In genomic region chr5:171840701-171841522, GRCh38 we compare ENCODE assay signal across 22 cellular contexts. TPM values are rescaled to one million over a fixed set of nuclear protein-coding genes. Genes with fewer than 3 reads are reported as not detected.
A peak's percentile ranks its signal among the peaks of the same experiment; 100 is the strongest.
DNase-seq lines count a peak whose midpoint lies in the region; ATAC-seq lines count a peak whose summit lies in the region.
"Had no signal": no experiment of that assay in that cellular context is flagged by ENCODE, and none has a peak within 500 bp of the region (broad histone marks: within the 10 kb centered on the region; RNA-seq: fewer than 3 reads in every experiment).

No MANE protein-coding gene starts in this region.

- WGBS in neuronal stem cell (ENCODE audit: extremely low coverage in 2 of 2, insufficient read length in 2 of 2, insufficient replicate concordance in 1 of 2), 2 donors, result no CpG with 5 or more reads among the region's 16 CpGs

- no peak overlapping the region for H3K4ac ChIP-seq in neuronal stem cell (ENCODE audit: low read length)

- no peaks in the 10 kb centered on the region for H3K36me3 ChIP-seq in neuronal stem cell (replicated peaks in 1 of 2; ENCODE audit: control insufficient read depth in 2 of 2, insufficient read depth in 2 of 2, low read length in 2 of 2)
- H3K36me3 ChIP-seq: heart right ventricle had no signal

- peak overlapping the region; percentile 1 for H2BK12ac ChIP-seq in neuronal stem cell (ENCODE audit: low read length)

- H3K18ac ChIP-seq in neuronal stem cell (ENCODE audit: low read length), result peak overlapping the region; percentile 39

- peaks cover 0 to 2% (median 0%) of the 10 kb centered on the region in 3 experiments for H3K27me3 ChIP-seq in neuronal stem cell (ENCODE audit: control insufficient read depth in 3 of 3, insufficient read depth in 3 of 3, low read depth in 1 of 3, low read length in 3 of 3)
- H3K27me3 ChIP-seq: heart right ventricle had no signal

- peaks cover 0 to 18% of the 10 kb centered on the region in 2 donors for H3K4me1 ChIP-seq in neuronal stem cell (ENCODE audit: control insufficient read depth in 2 of 2, insufficient read depth in 1 of 2, low read depth in 1 of 2, low read length in 2 of 2)

- H3K23ac ChIP-seq in neuronal stem cell (ENCODE audit: low read depth, low read length, poor library complexity), result no peak overlapping the region

- no peak overlapping the region for H2BK5ac ChIP-seq in neuronal stem cell (ENCODE audit: low read length)

- H2BK15ac ChIP-seq in neuronal stem cell (ENCODE audit: low read length), result no peak overlapping the region

- no peak overlapping the region for H3K14ac ChIP-seq in neuronal stem cell (ENCODE audit: low read length)

- no peak overlapping the region for H3K4me2 ChIP-seq in neuronal stem cell (ENCODE audit: insufficient read depth, low read length, poor library complexity, severe bottlenecking)

- peak overlapping the region; percentile 14 for H2AK5ac ChIP-seq in neuronal stem cell (ENCODE audit: low read depth, low read length)

- ATAC-seq in left lobe of liver (no peak), left cardiac atrium (no peak)
- ATAC-seq: heart right ventricle had no signal

- H3K9ac ChIP-seq in neuronal stem cell (ENCODE audit: low read depth, low read length, poor library complexity), result no peak overlapping the region

- intact Hi-C loops in left cardiac atrium (cut with DNase I), result loop anchor here (5.0 to 10.0 kb wide), 4 partner anchors 99 to 416 kb away; no protein-coding TSS in a partner anchor

- no peaks in the 10 kb centered on the region for H3K79me1 ChIP-seq in neuronal stem cell (ENCODE audit: low read depth, low read length)

- H4K8ac ChIP-seq in neuronal stem cell (ENCODE audit: low read depth, low read length), result no peak overlapping the region

- H2BK120ac ChIP-seq in neuronal stem cell (ENCODE audit: low read depth, low read length), result no peak overlapping the region

- H3K4me3 ChIP-seq in neuronal stem cell (ENCODE audit: low read length in 2 of 2), result no peak overlapping the region
- H3K4me3 ChIP-seq: heart right ventricle had no signal

- no peak overlapping the region for H4K91ac ChIP-seq in neuronal stem cell (ENCODE audit: low read depth, low read length, poor library complexity)

- no peak overlapping the region for H2AFZ ChIP-seq in neuronal stem cell (ENCODE audit: low read length)

- DNase-seq in DMS53 (lab: John Stamatoyannopoulos, UW) (peak; percentile 31), DMS53 treated with DMSO at 0.1 percent for 48 hours (lab: John Stamatoyannopoulos, UW; ENCODE audit: unreplicated experiment) (no peak), NCI-H2171 treated with DMSO at 0.1 percent for 48 hours (lab: John Stamatoyannopoulos, UW) (peak; percentile 74), UCSD-AML1 (lab: John Stamatoyannopoulos, UW; ENCODE audit: unreplicated experiment) (peak; percentile 56), neuronal stem cell (ENCODE audit: low spot score) (no peak), left lobe of liver (ENCODE audit: low spot score) (no peak), left cardiac atrium (no peak)
- no peak for DNase-seq in activated CD8-positive, alpha-beta memory T cell treated with anti-CD3 and anti-CD28 coated beads for 24 hours
- DNase-seq: activated B cell treated with CpG ODN at 0.5 μM for 24 hours; CD4-positive, CD25-positive, alpha-beta regulatory T cell; effector memory CD4-positive, alpha-beta T cell; heart right ventricle; islet precursor cell; NCI-H510A treated with DMSO at 0.1 percent for 48 hours; stimulated activated CD4-positive, alpha-beta T cell treated with anti-CD3 and anti-CD28 coated beads, Interleukin-15, amount 100 ng/mL, for 24 hours; SW 1271 had no signal

- H3K27ac ChIP-seq in neuronal stem cell (replicated peaks; ENCODE audit: low read length), result no peak overlapping the region
- H3K27ac ChIP-seq: 22Rv1 had no signal

- peaks cover 0 to 3% of the 10 kb centered on the region in 2 donors for H3K9me3 ChIP-seq in neuronal stem cell (replicated peaks in 1 of 2; ENCODE audit: control insufficient read depth in 2 of 2, insufficient read depth in 1 of 2, low read depth in 1 of 2, low read length in 2 of 2)
- H3K9me3 ChIP-seq: heart right ventricle had no signal

RNA-seq across cellular contexts. Expression of gene SMIM23, which starts 55.3 kb away (rescaled TPM):
- not detected for polyA plus RNA-seq in neuronal stem cell (2013, experiment 1 of 2)
- not detected for polyA plus RNA-seq in neuronal stem cell (2013, experiment 2 of 2)
- not detected for total RNA-seq in left lobe of liver
- not detected for total RNA-seq in left cardiac atrium
- total RNA-seq: activated B cell treated with CpG ODN at 0.5 μM for 24 hours; CD4-positive, CD25-positive, alpha-beta regulatory T cell; fibroblast of lung; heart right ventricle; LHCN-M2; mesothelial cell of epicardium; neural crest cell; ureter had no signal
- polyA plus RNA-seq: CD4-positive, CD25-positive, alpha-beta regulatory T cell; fibroblast of lung; heart right ventricle had no signal

Comparison
In these comparisons a context has a peak if more than half of its experiments do, and no peak if none do; other contexts are left out.
1. DNase-seq: peak in DMS53 (single experiment), NCI-H2171 treated with DMSO at 0.1 percent for 48 hours (single experiment) and UCSD-AML1 (single experiment); none in DMS53 treated with DMSO at 0.1 percent for 48 hours (single experiment), neuronal stem cell (single experiment), activated CD8-positive, alpha-beta memory T cell treated with anti-CD3 and anti-CD28 coated beads for 24 hours (single experiment), left lobe of liver (single experiment) and left cardiac atrium (single experiment).